1 cellular context compared by ENCODE assay signal in genomic region chr5:69265931-69266330, GRCh38.
TF ChIP-seq lines count a peak whose summit lies in the region.

No MANE protein-coding gene starts in this region.

TF ChIP-seq in IMR-90, 13 proteins besides CTCF, POLR2A, EP300 and RAD21:
- no peak for TF ChIP-seq NFE2L2 (IDR thresholded peaks at IDR 0.05; ENCODE audit: low read depth, low read length)
- TF ChIP-seq CEBPB (IDR thresholded peaks at IDR 0.05; ENCODE audit: low read depth, low read length), result no peak
- TF ChIP-seq MAFK (IDR thresholded peaks at IDR 0.05; ENCODE audit: low read depth, low read length), result no peak
- no peak for TF ChIP-seq CHD1 (IDR thresholded peaks at IDR 0.05; ENCODE audit: low read depth, low read length)
- no peak for TF ChIP-seq RFX5 (IDR thresholded peaks at IDR 0.05; ENCODE audit: low read depth, low read length)
- no peak for TF ChIP-seq SMC3 (IDR thresholded peaks at IDR 0.05; ENCODE audit: low read depth, low read length)
- no peak for TF ChIP-seq RCOR1 (IDR thresholded peaks at IDR 0.05; ENCODE audit: insufficient replicate concordance, low read length)
- no peak for TF ChIP-seq BHLHE40 (IDR thresholded peaks at IDR 0.05; ENCODE audit: low read depth, low read length)
- no peak for TF ChIP-seq MAZ (IDR thresholded peaks at IDR 0.05; ENCODE audit: borderline replicate concordance, low read depth, low read length)
- TF ChIP-seq, protein P1, sequence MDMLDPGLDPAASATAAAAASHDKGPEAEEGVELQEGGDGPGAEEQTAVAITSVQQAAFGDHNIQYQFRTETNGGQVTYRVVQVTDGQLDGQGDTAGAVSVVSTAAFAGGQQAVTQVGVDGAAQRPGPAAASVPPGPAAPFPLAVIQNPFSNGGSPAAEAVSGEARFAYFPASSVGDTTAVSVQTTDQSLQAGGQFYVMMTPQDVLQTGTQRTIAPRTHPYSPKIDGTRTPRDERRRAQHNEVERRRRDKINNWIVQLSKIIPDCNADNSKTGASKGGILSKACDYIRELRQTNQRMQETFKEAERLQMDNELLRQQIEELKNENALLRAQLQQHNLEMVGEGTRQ (IDR thresholded peaks at IDR 0.05; ENCODE audit: low read depth, low read length), result no peak
- no peak for TF ChIP-seq MXI1 (IDR thresholded peaks at IDR 0.05; ENCODE audit: borderline replicate concordance, low read depth, low read length)
- no peak for TF ChIP-seq FOS (IDR thresholded peaks at IDR 0.05; ENCODE audit: low read depth, low read length)
- TF ChIP-seq, protein P2, sequence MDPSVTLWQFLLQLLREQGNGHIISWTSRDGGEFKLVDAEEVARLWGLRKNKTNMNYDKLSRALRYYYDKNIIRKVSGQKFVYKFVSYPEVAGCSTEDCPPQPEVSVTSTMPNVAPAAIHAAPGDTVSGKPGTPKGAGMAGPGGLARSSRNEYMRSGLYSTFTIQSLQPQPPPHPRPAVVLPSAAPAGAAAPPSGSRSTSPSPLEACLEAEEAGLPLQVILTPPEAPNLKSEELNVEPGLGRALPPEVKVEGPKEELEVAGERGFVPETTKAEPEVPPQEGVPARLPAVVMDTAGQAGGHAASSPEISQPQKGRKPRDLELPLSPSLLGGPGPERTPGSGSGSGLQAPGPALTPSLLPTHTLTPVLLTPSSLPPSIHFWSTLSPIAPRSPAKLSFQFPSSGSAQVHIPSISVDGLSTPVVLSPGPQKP (IDR thresholded peaks at IDR 0.05; ENCODE audit: borderline replicate concordance, low read depth, low read length), result no peak
